11 cellular contexts compared by ENCODE assay signal in the genomic region with DNA sequence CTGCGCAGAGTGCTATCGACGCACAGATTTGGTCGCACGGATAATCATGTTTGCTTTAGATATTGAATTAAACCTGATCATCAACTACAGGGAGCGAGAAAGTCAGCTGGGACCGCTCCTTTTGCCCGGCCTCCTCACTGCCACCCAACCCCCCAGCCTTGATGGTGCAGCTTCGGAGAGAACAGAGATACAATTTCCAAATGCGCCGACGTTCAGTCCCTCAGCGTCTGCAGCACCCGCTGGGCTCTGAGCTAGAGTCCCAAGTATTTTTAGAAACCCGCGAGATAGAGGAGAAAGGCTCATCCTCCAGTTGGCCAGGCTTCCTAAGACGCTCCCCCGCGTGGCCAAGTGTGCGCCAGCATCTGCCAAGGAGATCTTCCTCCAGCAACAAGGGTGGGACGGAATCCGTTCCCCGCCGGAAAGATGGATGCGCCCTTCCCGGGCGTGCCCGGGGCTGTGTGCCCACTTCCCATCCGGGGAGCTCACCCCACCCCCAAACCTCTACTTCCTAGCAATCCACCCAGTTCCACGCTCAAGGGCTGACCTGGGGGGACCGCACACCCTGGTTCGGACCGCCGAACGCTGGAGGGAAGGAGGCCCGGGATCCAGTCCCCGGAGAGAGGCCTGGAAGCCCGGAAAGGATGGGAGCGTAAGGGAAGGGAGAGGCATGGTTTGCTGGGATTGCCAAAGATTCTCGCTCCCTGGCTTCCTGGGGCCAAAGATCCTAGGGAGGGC. TPM values are rescaled to one million over a fixed set of nuclear protein-coding genes. Genes with fewer than 3 reads are reported as not detected.
DNase-seq lines count a peak whose midpoint lies in the region; ATAC-seq and TF ChIP-seq lines count a peak whose summit lies in the region.
"Had no signal": no experiment of that assay in that cellular context is flagged by ENCODE, and none has a peak within 500 bp of the region (broad histone marks: within the 10 kb centered on the region; RNA-seq: fewer than 3 reads in every experiment).

No MANE protein-coding gene starts in this region.

- no peak overlapping the region for H3K4me2 ChIP-seq in Karpas-422 (ENCODE audit: low read depth, low read length, poor library complexity, severe bottlenecking)

- peaks cover 41% of the 10 kb centered on the region for H3K4me1 ChIP-seq in stomach smooth muscle (ENCODE audit: control insufficient read depth, insufficient read depth, low read length)
- H3K4me1 ChIP-seq in thyroid gland, result peaks cover 43 to 62% of the 10 kb centered on the region in 2 donors
- no peaks in the 10 kb centered on the region for H3K4me1 ChIP-seq in Karpas-422 (ENCODE audit: low read length)

- H2AFZ ChIP-seq in Karpas-422 (ENCODE audit: low read length), result no peak overlapping the region

- H3K4me3 Mint-ChIP-seq in activated CD8-positive, alpha-beta memory T cell treated with anti-CD3 and anti-CD28 coated beads, Interleukin-2, amount 10 ng/mL, durations not matched to agents 7 days and 5 days, result peak overlapping the region; percentile 57
- H3K4me3 Mint-ChIP-seq in activated CD8-positive, alpha-beta T cell treated with anti-CD3 and anti-CD28 coated beads for 36 hours, result peak overlapping the region; percentile 63

- H3K9me3 Mint-ChIP-seq in activated CD8-positive, alpha-beta memory T cell treated with anti-CD3 and anti-CD28 coated beads, Interleukin-2, amount 10 ng/mL, durations not matched to agents 7 days and 5 days (ENCODE audit: low read depth), result no peaks in the 10 kb centered on the region
- no peaks in the 10 kb centered on the region for H3K9me3 Mint-ChIP-seq in activated CD8-positive, alpha-beta T cell treated with anti-CD3 and anti-CD28 coated beads for 36 hours

- no peaks in the 10 kb centered on the region for H3K9me3 ChIP-seq in stomach smooth muscle (ENCODE audit: control insufficient read depth in 2 of 2, low read length in 2 of 2)
- H3K9me3 ChIP-seq in thyroid gland, result no peaks in the 10 kb centered on the region
- H3K9me3 ChIP-seq in Karpas-422 (ENCODE audit: low read length), result no peaks in the 10 kb centered on the region

- WGBS in thyroid gland, 2 donors, result 5% methylated on average over 21 to 35 of the region's 40 CpGs

- CTCF ChIA-PET in activated CD8-positive, alpha-beta memory T cell treated with anti-CD3 and anti-CD28 coated beads, Interleukin-2, amount 10 ng/mL, durations not matched to agents 7 days and 5 days (lab: Charles Lee), result interaction anchor here (2.1 kb wide), 1 partner anchor 274 kb away, joined by 12 read pairs; no protein-coding TSS in a partner anchor
- CTCF ChIA-PET in activated CD8-positive, alpha-beta T cell treated with anti-CD3 and anti-CD28 coated beads for 36 hours (lab: Charles Lee), result interaction anchor here (0.8 to 5.7 kb wide), 5 partner anchors 10 to 274 kb away, joined by 3 to 42 read pairs (median 4); no protein-coding TSS in a partner anchor

- ATAC-seq in activated CD8-positive, alpha-beta memory T cell treated with anti-CD3 and anti-CD28 coated beads, Interleukin-2, amount 10 ng/mL, durations not matched to agents 7 days and 5 days, result no peak
- ATAC-seq in activated CD8-positive, alpha-beta T cell treated with anti-CD3 and anti-CD28 coated beads for 36 hours, result no peak

- H3K36me3 ChIP-seq in stomach smooth muscle (ENCODE audit: control insufficient read depth in 2 of 2, insufficient read depth in 2 of 2, low read length in 2 of 2) (no peaks in the 10 kb centered on the region), thyroid gland (no peaks in the 10 kb centered on the region), Karpas-422 (ENCODE audit: insufficient read depth, low read length) (no peaks in the 10 kb centered on the region)

- POLR2A ChIA-PET in activated CD8-positive, alpha-beta T cell treated with anti-CD3 and anti-CD28 coated beads for 36 hours (lab: Charles Lee), result no interaction called here

- H3K79me2 ChIP-seq in Karpas-422 (ENCODE audit: low read length), result no peaks in the 10 kb centered on the region

- H3K9ac ChIP-seq in stomach smooth muscle (ENCODE audit: low read length in 2 of 2), result peak overlapping the region in 1 of 2 donors; percentile 45
- no peak overlapping the region for H3K9ac ChIP-seq in Karpas-422 (ENCODE audit: low read length)

- TF ChIP-seq POLR2A in thyroid gland (IDR thresholded peaks at IDR 0.05), result no peak

- intact Hi-C loops in activated CD8-positive, alpha-beta T cell treated with anti-CD3 and anti-CD28 coated beads for 36 hours (cut with micrococcal nuclease), result loop anchor here (5.0 to 10.0 kb wide), 4 partner anchors 112 to 1075 kb away; a partner anchor contains a TSS
- intact Hi-C loops in thyroid gland (cut with DNase I), result no loop called here

- H3K27ac ChIP-seq in stomach smooth muscle (ENCODE audit: low read length), result no peak overlapping the region
- no peak overlapping the region for H3K27ac ChIP-seq in thyroid gland
- H3K27ac ChIP-seq in Karpas-422 (ENCODE audit: low read length), result no peak overlapping the region

- peaks cover 31% of the 10 kb centered on the region for H3K4me1 Mint-ChIP-seq in activated CD8-positive, alpha-beta memory T cell treated with anti-CD3 and anti-CD28 coated beads, Interleukin-2, amount 10 ng/mL, durations not matched to agents 7 days and 5 days
- peaks cover 34% of the 10 kb centered on the region for H3K4me1 Mint-ChIP-seq in activated CD8-positive, alpha-beta T cell treated with anti-CD3 and anti-CD28 coated beads for 36 hours (ENCODE audit: low read depth)

- peak overlapping the region; percentile 49 to 66 for H3K4me3 ChIP-seq in stomach smooth muscle (ENCODE audit: low read length in 2 of 2)
- peak overlapping the region in 1 of 3 donors; percentile 35 for H3K4me3 ChIP-seq in thyroid gland (replicated peaks in 1 of 3)
- H3K4me3 ChIP-seq in Karpas-422 (ENCODE audit: low read length), result no peak overlapping the region

- H4K20me1 ChIP-seq in Karpas-422 (ENCODE audit: insufficient read depth, low read depth, low read length), result no peaks in the 10 kb centered on the region

- no peaks in the 10 kb centered on the region for H3K36me3 Mint-ChIP-seq in activated CD8-positive, alpha-beta memory T cell treated with anti-CD3 and anti-CD28 coated beads, Interleukin-2, amount 10 ng/mL, durations not matched to agents 7 days and 5 days
- no peaks in the 10 kb centered on the region for H3K36me3 Mint-ChIP-seq in activated CD8-positive, alpha-beta T cell treated with anti-CD3 and anti-CD28 coated beads for 36 hours (ENCODE audit: low read depth)

- DNase-seq in activated CD8-positive, alpha-beta memory T cell treated with anti-CD3 and anti-CD28 coated beads, Interleukin-2, amount 10 ng/mL, durations not matched to agents 7 days and 5 days, result peak; percentile 40
- no peak for DNase-seq in activated CD8-positive, alpha-beta memory T cell treated with anti-CD3 and anti-CD28 coated beads, Interleukin-2, amount 50 U/mL, for 4 hours
- no peak for DNase-seq in activated CD8-positive, alpha-beta T cell treated with anti-CD3 and anti-CD28 coated beads for 36 hours
- DNase-seq in hepatic stellate cell (ENCODE audit: low spot score) (peak; percentile 66), thyroid gland (no peak), Karpas-422 (no peak), NCI-H446 (lab: John Stamatoyannopoulos, UW) (no peak)
- DNase-seq: DND-41, NCI-H1105 treated with DMSO at 0.1 percent for 48 hours had no signal

- peaks cover 77% of the 10 kb centered on the region for H3K27me3 Mint-ChIP-seq in activated CD8-positive, alpha-beta memory T cell treated with anti-CD3 and anti-CD28 coated beads, Interleukin-2, amount 10 ng/mL, durations not matched to agents 7 days and 5 days
- peaks cover 68% of the 10 kb centered on the region for H3K27me3 Mint-ChIP-seq in activated CD8-positive, alpha-beta T cell treated with anti-CD3 and anti-CD28 coated beads for 36 hours

- H3K27me3 ChIP-seq in stomach smooth muscle (ENCODE audit: control insufficient read depth in 1 of 2, insufficient read depth in 2 of 2, low read length in 2 of 2) (peaks cover 57 to 87% of the 10 kb centered on the region in 2 donors), thyroid gland (peaks cover 82% of the 10 kb centered on the region), Karpas-422 (ENCODE audit: low read length) (no peaks in the 10 kb centered on the region)

- TF ChIP-seq CTCF in activated CD8-positive, alpha-beta T cell treated with anti-CD3 and anti-CD28 coated beads for 36 hours (IDR thresholded peaks at IDR 0.05), result no peak
- no peak for TF ChIP-seq CTCF in thyroid gland (IDR thresholded peaks at IDR 0.05)

- peak overlapping the region; percentile 7 for H3K27ac Mint-ChIP-seq in activated CD8-positive, alpha-beta memory T cell treated with anti-CD3 and anti-CD28 coated beads, Interleukin-2, amount 10 ng/mL, durations not matched to agents 7 days and 5 days
- no peak overlapping the region for H3K27ac Mint-ChIP-seq in activated CD8-positive, alpha-beta T cell treated with anti-CD3 and anti-CD28 coated beads for 36 hours

- H3K9me2 ChIP-seq in Karpas-422 (replicated peaks; ENCODE audit: insufficient read depth, low read length), result no peaks in the 10 kb centered on the region

RNA-seq across cellular contexts. Expression of a gene that starts 4.1 kb away (rescaled TPM):
- not detected for total RNA-seq in activated CD8-positive, alpha-beta memory T cell treated with anti-CD3 and anti-CD28 coated beads, Interleukin-2, amount 10 ng/mL, durations not matched to agents 7 days and 5 days
- not detected for total RNA-seq in activated CD8-positive, alpha-beta T cell treated with anti-CD3 and anti-CD28 coated beads for 36 hours
- total RNA-seq in thyroid gland, result under 1 TPM in 1 of 4 donors, not detected in 3; 0.42 TPM
- total RNA-seq in Karpas-422 (2014; rRNA removed; shearing (Covaris generic); ENCODE audit: low replicate concordance), result not detected in 2 replicates
- total RNA-seq: dermis microvascular lymphatic vessel endothelial cell had no signal

Comparison
In these comparisons a context has a peak if more than half of its experiments do, and no peak if none do; other contexts are left out.
1. DNase-seq: peak in activated CD8-positive, alpha-beta memory T cell treated with anti-CD3 and anti-CD28 coated beads, Interleukin-2, amount 10 ng/mL, durations not matched to agents 7 days and 5 days (single experiment) and hepatic stellate cell (single experiment); none in activated CD8-positive, alpha-beta memory T cell treated with anti-CD3 and anti-CD28 coated beads, Interleukin-2, amount 50 U/mL, for 4 hours (single experiment), activated CD8-positive, alpha-beta T cell treated with anti-CD3 and anti-CD28 coated beads for 36 hours (single experiment), thyroid gland (0 of 2), Karpas-422 (single experiment) and NCI-H446 (0 of 2).